In the genomic region with DNA sequence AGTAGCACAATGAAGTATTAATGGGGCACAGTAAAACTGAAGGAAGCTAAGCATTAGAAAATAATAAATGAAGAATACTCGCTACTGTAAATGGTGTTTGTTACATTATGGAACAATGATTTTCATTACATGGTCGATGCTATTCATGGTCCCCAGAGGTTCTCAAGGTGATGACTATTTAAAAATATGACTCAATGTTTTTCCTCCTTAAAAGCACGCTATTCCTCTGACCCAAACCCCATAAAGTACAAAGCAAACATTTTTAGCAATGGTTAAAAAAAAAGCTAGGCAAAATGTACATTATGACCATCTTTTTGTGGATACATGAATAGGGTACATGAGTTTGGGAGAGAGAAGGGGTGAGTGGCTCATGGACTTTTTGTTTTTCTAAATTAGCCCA, we compare ENCODE assay signal across 39 cellular contexts. TPM values are rescaled to one million over a fixed set of nuclear protein-coding genes. Genes with fewer than 3 reads are reported as not detected.
"Had no signal": no experiment of that assay in that cellular context is flagged by ENCODE, and none has a peak within 500 bp of the region (broad histone marks: within the 10 kb centered on the region; RNA-seq: fewer than 3 reads in every experiment).

No MANE protein-coding gene starts in this region.

- H3K9me3 ChIP-seq: MG63 had no signal

- H3K4me3 ChIP-seq: MG63 had no signal

- H3K27me3 ChIP-seq: MG63 had no signal

- DNase-seq: Karpas-422, Kasumi-1, MG63, MM.1S, MV-4-11, NCI-H1048, NCI-H1092, NCI-H1092 treated with DMSO at 0.1 percent for 48 hours, NCI-H1105, NCI-H1105 treated with DMSO at 0.1 percent for 48 hours, NCI-H1417, NCI-H1417 treated with DMSO at 0.1 percent for 48 hours, NCI-H1436, NCI-H1436 treated with DMSO at 0.1 percent for 48 hours, NCI-H146, NCI-H1694, NCI-H1694 treated with DMSO at 0.1 percent for 48 hours, NCI-H187, NCI-H187 treated with DMSO at 0.1 percent for 48 hours, NCI-H1930, NCI-H2029, NCI-H2029 treated with DMSO at 0.1 percent for 48 hours, NCI-H2081, NCI-H2081 treated with DMSO at 0.1 percent for 48 hours, NCI-H2107, NCI-H2171, NCI-H2171 treated with DMSO at 0.1 percent for 48 hours, NCI-H2227 treated with DMSO at 0.1 percent for 48 hours, NCI-H226, NCI-H345, NCI-H446, NCI-H446 treated with DMSO at 0.1 percent for 48 hours, NCI-H510A, NCI-H510A treated with DMSO at 0.1 percent for 48 hours, NCI-H524 had no signal

RNA-seq across cellular contexts. Expression of a gene that starts 55.1 kb away (rescaled TPM):
- total RNA-seq: LHCN-M2, M059J, MCF 10A, NCI-H460 had no signal
